Comparison of ENCODE assay signal across 11 cellular contexts in genomic region chr5:72246239-72246580, GRCh38.
DNase-seq lines count a peak whose midpoint lies in the region; ATAC-seq and TF ChIP-seq lines count a peak whose summit lies in the region.
"Had no signal": no experiment of that assay in that cellular context is flagged by ENCODE, and none has a peak within 500 bp of the region (broad histone marks: within the 10 kb centered on the region; RNA-seq: fewer than 3 reads in every experiment).

No MANE protein-coding gene starts in this region.

- intact Hi-C loops in prostate gland (cut with DNase I), result loop anchor here (10.0 kb wide), 1 partner anchor 59 kb away; no protein-coding TSS in a partner anchor

- H3K36me3 ChIP-seq in prostate gland, result no peaks in the 10 kb centered on the region

- no peaks in the 10 kb centered on the region for H3K4me1 ChIP-seq in prostate gland (replicated peaks)

- TF ChIP-seq POLR2A in prostate gland (IDR thresholded peaks at IDR 0.05), result no peak

- no peaks in the 10 kb centered on the region for H3K9me3 ChIP-seq in prostate gland

- peak overlapping the region; percentile 50 for H3K27ac ChIP-seq in cingulate gyrus (ENCODE audit: low read depth, low read length)
- H3K27ac ChIP-seq in prostate gland, result peak overlapping the region; percentile 41 to 58

- no peak overlapping the region for H3K4me3 ChIP-seq in prostate gland

- TF ChIP-seq CTCF in GM12874 (IDR thresholded peaks at IDR 0.05; ENCODE audit: insufficient read depth, low read depth, low read length) (peak; percentile 43), prostate gland (IDR thresholded peaks at IDR 0.05) (no peak)

- H3K27me3 ChIP-seq in prostate gland (replicated peaks; ENCODE audit: insufficient read depth), result no peaks in the 10 kb centered on the region

- ATAC-seq in HG02571 (IDR thresholded peaks at IDR 0.05; ENCODE audit: unreplicated experiment) (no peak), GM21381 (IDR thresholded peaks at IDR 0.05; ENCODE audit: unreplicated experiment) (no peak), HG02798 (IDR thresholded peaks at IDR 0.05; ENCODE audit: poor library complexity, unreplicated experiment) (no peak)

- DNase-seq in MV-4-11 (lab: John Stamatoyannopoulos, UW), result peak; percentile 74
- no peak for DNase-seq in prostate gland (ENCODE audit: low spot score)
- no peak for DNase-seq in NCI-H446 treated with DMSO at 0.1 percent for 48 hours (lab: John Stamatoyannopoulos, UW)
- DNase-seq: activated T-cell treated with anti-CD3 and anti-CD28 coated beads, Interleukin-2, amount 50 U/mL, for 24 hours; GDM1; posterior cingulate gyrus had no signal

- 27% methylated on average over 1 of the region's 1 CpG for WGBS in prostate gland
